ENCODE assay signal across 8 cellular contexts in genomic region chr3:48465531-48466378, GRCh38. TPM values are rescaled to one million over a fixed set of nuclear protein-coding genes. Genes with fewer than 3 reads are reported as not detected.
DNase-seq lines count a peak whose midpoint lies in the region; ATAC-seq, FAIRE-seq and TF ChIP-seq lines count a peak whose summit lies in the region.

No MANE protein-coding gene starts in this region.

- H3K9ac ChIP-seq in kidney (ENCODE audit: low read length in 2 of 2), result peak overlapping the region; percentile 80 to 88

- peaks cover 49% of the 10 kb centered on the region for H3K4me1 Mint-ChIP-seq in chondrocyte (ENCODE audit: low read depth)

- H3K4me1 ChIP-seq in A673 (ENCODE audit: insufficient read depth, low read length, poor library complexity, severe bottlenecking), result peaks cover 12% of the 10 kb centered on the region
- peaks cover 23 to 43% of the 10 kb centered on the region in 2 donors for H3K4me1 ChIP-seq in kidney (ENCODE audit: control insufficient read depth in 1 of 2, insufficient read depth in 1 of 2, low read depth in 1 of 2, low read length in 2 of 2)

- BruUV-seq in A673 (replicated peaks; lab: Mats Ljungman, UMichigan), result no TSS peak

- DNase-seq in A673 (ENCODE audit: low spot score), result peak; percentile 85
- DNase-seq in NCI-H2227 (lab: John Stamatoyannopoulos, UW; ENCODE audit: unreplicated experiment), result peak; percentile 90
- DNase-seq in activated CD4-positive, alpha-beta T cell treated with anti-CD3 and anti-CD28 coated beads for 1 hour, result peak; percentile 80
- DNase-seq in chondrocyte (ENCODE audit: low spot score), result no peak
- peak; percentile 99 for DNase-seq in kidney
- peak; percentile 59 to 76 (median 71) for DNase-seq in stimulated activated CD4-positive, alpha-beta T cell treated with anti-CD3 and anti-CD28 coated beads, Interleukin-12 subunit alpha, Interleukin-12 subunit beta, amount 100 ng/mL, for 48 hours (ENCODE audit: low read depth in 2 of 3, low spot score in 1 of 3)

- H3K9me3 ChIP-seq in A673 (ENCODE audit: low read depth, low read length, poor library complexity, severe bottlenecking) (no peaks in the 10 kb centered on the region), kidney (ENCODE audit: control insufficient read depth in 1 of 2, low read length in 2 of 2) (no peaks in the 10 kb centered on the region)

- H3K27ac ChIP-seq in A673 (ENCODE audit: low read depth, low read length, poor library complexity, severe bottlenecking), result peak overlapping the region; percentile 86
- H3K27ac ChIP-seq in kidney (ENCODE audit: low read depth in 2 of 2, low read length in 2 of 2), result peak overlapping the region; percentile 99 to 100

- H3K27me3 Mint-ChIP-seq in chondrocyte (ENCODE audit: low read depth), result no peaks in the 10 kb centered on the region

- TF ChIP-seq CTCF in A673 (conservative IDR thresholded peaks at IDR 0.05; ENCODE audit: low read depth, low read length) (peak; percentile 33), chondrocyte (IDR thresholded peaks at IDR 0.05) (peak; percentile 93), kidney (IDR thresholded peaks at IDR 0.05; ENCODE audit: borderline replicate concordance, extremely low read depth, insufficient read depth) (peak; percentile 92)

- CTCF ChIA-PET in A673 (lab: Charles Lee), result no interaction called here

- H3K4me3 Mint-ChIP-seq in chondrocyte (ENCODE audit: unreplicated experiment), result peak overlapping the region; percentile 77

- H3K36me3 Mint-ChIP-seq in chondrocyte (ENCODE audit: low read depth), result peaks cover 21% of the 10 kb centered on the region

- H3K27me3 ChIP-seq in A673 (replicated peaks; ENCODE audit: insufficient read depth, low read depth, low read length, poor library complexity), result no peaks in the 10 kb centered on the region

- peak; percentile 99 for FAIRE-seq in kidney (lab: Jason Lieb, UNC)

- intact Hi-C loops in A673 (cut with micrococcal nuclease; ENCODE audit: unreplicated experiment), result no loop called here
- intact Hi-C loops in kidney (cut with DNase I), result loop anchor here (5.0 kb wide), 1 partner anchor 37 kb away; the partner anchor contains the start of gene SHISA5

- POLR2A ChIA-PET in A673 (lab: Charles Lee; ENCODE audit: low non-redundant PET), result no interaction called here

- no peaks in the 10 kb centered on the region for H3K9me3 Mint-ChIP-seq in chondrocyte (ENCODE audit: low read depth)

- peaks cover 4% of the 10 kb centered on the region for H3K36me3 ChIP-seq in A673 (ENCODE audit: insufficient read depth, low read length, poor library complexity, severe bottlenecking)
- H3K36me3 ChIP-seq in kidney (ENCODE audit: control insufficient read depth in 1 of 2, insufficient read depth in 2 of 2, low read length in 2 of 2), result peaks cover 9 to 15% of the 10 kb centered on the region in 2 donors

- peak overlapping the region; percentile 44 for H3K4me3 ChIP-seq in A673 (ENCODE audit: low read depth, low read length, poor library complexity, severe bottlenecking)
- H3K4me3 ChIP-seq in kidney (ENCODE audit: low read length in 2 of 2), result peak overlapping the region; percentile 80 to 84

- ATAC-seq in GM18520 (IDR thresholded peaks at IDR 0.05; ENCODE audit: unreplicated experiment), result peak; percentile 69
- peak; percentile 70 for ATAC-seq in HG03045 (IDR thresholded peaks at IDR 0.05; ENCODE audit: unreplicated experiment)

- H3K27ac Mint-ChIP-seq in chondrocyte (ENCODE audit: unreplicated experiment), result peak overlapping the region; percentile 100

RNA-seq across cellular contexts. Expression of gene ATRIP, which starts 19.2 kb away (rescaled TPM):
- total RNA-seq in A673 (2021) (9.5 and 9.7 TPM in 2 replicates), chondrocyte (8.7 to 10.7 TPM (median 8.8 TPM) in 3 replicates), kidney (6.7 TPM)
- 5.4 TPM for polyA plus RNA-seq in kidney (ENCODE audit: insufficient read depth, low read depth, low replicate concordance)

RNA-seq across cellular contexts. Expression of gene TMA7, which starts 25.7 kb away (rescaled TPM):
- total RNA-seq in A673 (2021) (118 and 152 TPM in 2 replicates), chondrocyte (184 to 243 TPM (median 184 TPM) in 3 replicates), kidney (195 TPM)
- 631 TPM for polyA plus RNA-seq in kidney (ENCODE audit: insufficient read depth, low read depth, low replicate concordance)

RNA-seq across cellular contexts. Expression of gene CCDC51, which starts 25.8 kb away (rescaled TPM):
- total RNA-seq in A673 (2021) (11.7 and 11.8 TPM in 2 replicates), chondrocyte (13.3 to 25.8 TPM (median 23.9 TPM) in 3 replicates), kidney (13.8 TPM)
- polyA plus RNA-seq in kidney (ENCODE audit: insufficient read depth, low read depth, low replicate concordance), result 32.8 TPM

RNA-seq across cellular contexts. Expression of gene PLXNB1, which starts 35.9 kb away (rescaled TPM):
- total RNA-seq in A673 (2021) (24.6 and 38.0 TPM in 2 replicates), chondrocyte (63.2 to 115 TPM (median 108 TPM) in 3 replicates), kidney (224 TPM)
- polyA plus RNA-seq in kidney (ENCODE audit: insufficient read depth, low read depth, low replicate concordance), result 101 TPM

RNA-seq across cellular contexts. Expression of gene SHISA5, which starts 38.2 kb away (rescaled TPM):
- total RNA-seq in A673 (2021) (61.8 and 63.5 TPM in 2 replicates), chondrocyte (162 to 188 TPM (median 188 TPM) in 3 replicates), kidney (214 TPM)
- 157 TPM for polyA plus RNA-seq in kidney (ENCODE audit: insufficient read depth, low read depth, low replicate concordance)

Comparison
In these comparisons a context has a peak if more than half of its experiments do, and no peak if none do; other contexts are left out.
1. CTCF ChIP-seq: peak in every context shown above with its lines; median percentile 93 in chondrocyte; 92 in kidney; 33 in A673.